In the genomic region with DNA sequence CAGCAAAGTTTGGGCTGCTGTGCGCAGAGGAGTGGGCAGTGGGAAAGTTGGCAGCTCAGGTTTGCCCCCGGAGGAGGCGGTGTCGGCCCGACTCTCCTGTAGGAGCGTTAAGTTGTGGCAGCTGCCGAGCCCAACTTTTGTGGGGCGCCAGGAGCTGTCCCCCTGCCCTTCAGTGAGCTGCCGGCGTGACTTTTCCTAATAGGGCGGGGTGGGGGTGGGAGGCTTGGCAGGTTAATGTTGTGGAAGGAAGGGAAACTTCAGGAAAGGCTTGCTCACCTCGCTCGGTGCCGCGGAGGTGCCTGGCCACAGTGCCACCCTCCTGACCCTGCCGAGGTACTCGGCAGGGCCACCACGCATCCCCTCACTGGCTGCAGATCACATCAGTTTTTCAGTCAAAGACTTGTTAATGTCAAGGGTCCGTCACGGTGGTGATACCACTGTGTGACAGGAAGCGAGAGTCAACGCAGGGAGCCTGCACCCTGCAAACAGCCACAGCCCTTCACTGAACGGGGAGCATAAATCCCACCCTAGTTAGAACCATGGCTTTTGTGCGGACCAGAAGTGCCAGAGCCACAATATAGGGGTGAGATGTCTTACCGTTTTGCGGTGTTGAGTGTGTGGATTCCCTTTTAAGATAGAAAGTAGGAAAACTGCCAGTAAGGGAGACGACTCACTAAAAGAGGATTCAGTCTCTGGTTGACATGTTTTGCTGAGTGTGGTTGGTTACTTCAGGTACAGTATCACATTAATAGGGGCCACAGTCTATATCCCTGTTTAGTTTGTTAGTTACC, we compare ENCODE assay signal across 8 cellular contexts. TPM values are rescaled to one million over a fixed set of nuclear protein-coding genes. Genes with fewer than 3 reads are reported as not detected.
DNase-seq lines count a peak whose midpoint lies in the region; ATAC-seq, FAIRE-seq and TF ChIP-seq lines count a peak whose summit lies in the region.

No MANE protein-coding gene starts in this region.

- ATAC-seq in A549 (peak; percentile 35 to 36), GM18861 (IDR thresholded peaks at IDR 0.05; ENCODE audit: unreplicated experiment) (peak; percentile 26), HG03103 (IDR thresholded peaks at IDR 0.05; ENCODE audit: low read depth, unreplicated experiment) (peak; percentile 32)

- 2% methylated on average over 19 of the region's 27 CpGs for WGBS in A549 (ENCODE audit: missing lambda C conversion rate)
- WGBS in SK-N-SH (ENCODE audit: low lambda C conversion rate), result under 1% methylated on average over 15 of the region's 27 CpGs

- DNase-seq in A549 (ENCODE audit: low read depth in 1 of 2, low spot score in 1 of 2) (peak; percentile 21 to 28), SK-N-SH (peak; percentile 28), right atrium auricular region (ENCODE audit: low spot score) (peak; percentile 62), putamen (ENCODE audit: low spot score) (peak; percentile 41), SHP77 treated with DMSO at 0.1 percent for 48 hours (lab: John Stamatoyannopoulos, UW) (no peak)
- peak; percentile 60 for DNase-seq in activated naive CD8-positive, alpha-beta T cell treated with anti-CD3 and anti-CD28 coated beads for 36 hours

- no peak for TF ChIP-seq CTCF in A549 (IDR thresholded peaks at IDR 0.05)
- TF ChIP-seq CTCF in SK-N-SH (IDR thresholded peaks at IDR 0.05), result no peak; the same call in 1 of the 2 replicates
- no peak for TF ChIP-seq CTCF in right atrium auricular region (IDR thresholded peaks at IDR 0.05)

- no peak overlapping the region for H2AFZ ChIP-seq in SK-N-SH (ENCODE audit: low read depth)

- FAIRE-seq in A549 (lab: Jason Lieb, UNC), result no peak

- H3K79me2 ChIP-seq in SK-N-SH (ENCODE audit: insufficient read depth), result peaks cover 56% of the 10 kb centered on the region

- H3K4me3 Mint-ChIP-seq in activated naive CD8-positive, alpha-beta T cell treated with anti-CD3 and anti-CD28 coated beads for 36 hours, result peak overlapping the region; percentile 85

- H3K36me3 Mint-ChIP-seq in activated naive CD8-positive, alpha-beta T cell treated with anti-CD3 and anti-CD28 coated beads for 36 hours, result peaks cover 15% of the 10 kb centered on the region

- POLR2A ChIA-PET in A549 (lab: Yijun Ruan, JAX) (interaction anchor here (0.9 to 1.5 kb wide), 8 partner anchors 11 to 274 kb away, joined by 3 to 10 read pairs (median 4); partner anchors contain the start of genes ERAP1, ERAP2 and RIOK2), SK-N-SH (lab: Yijun Ruan, JAX) (interaction anchor here (0.6 to 1.1 kb wide), 4 partner anchors 68 to 285 kb away, joined by 3 read pairs; no protein-coding TSS in a partner anchor)

- H3K9me3 Mint-ChIP-seq in activated naive CD8-positive, alpha-beta T cell treated with anti-CD3 and anti-CD28 coated beads for 36 hours, result no peaks in the 10 kb centered on the region

- TF ChIP-seq POLR2A in A549 (IDR thresholded peaks at IDR 0.05; ENCODE audit: low read length), result no peak

- H3K4me1 Mint-ChIP-seq in activated naive CD8-positive, alpha-beta T cell treated with anti-CD3 and anti-CD28 coated beads for 36 hours, result peaks cover 65% of the 10 kb centered on the region

- peaks cover 15% of the 10 kb centered on the region for H3F3A ChIP-seq in SK-N-SH (replicated peaks; ENCODE audit: insufficient read depth)

- TF ChIP-seq RAD21 in A549 (conservative IDR thresholded peaks at IDR 0.05 in 1 of 2, IDR thresholded peaks at IDR 0.05 in 1 of 2), result no peak
- no peak for TF ChIP-seq RAD21 in SK-N-SH (IDR thresholded peaks at IDR 0.05; ENCODE audit: low read length)

- H4K20me1 ChIP-seq in SK-N-SH (ENCODE audit: insufficient read depth), result peaks cover 5% of the 10 kb centered on the region; the same call in 1 of the 2 replicates

- H3K27me3 Mint-ChIP-seq in activated naive CD8-positive, alpha-beta T cell treated with anti-CD3 and anti-CD28 coated beads for 36 hours, result no peaks in the 10 kb centered on the region

- H3K27ac ChIP-seq in A549 (peak overlapping the region; percentile 97), SK-N-SH (ENCODE audit: low read depth in 2 of 2, low read length in 1 of 2) (peak overlapping the region; percentile 81 to 95), right atrium auricular region (peak overlapping the region; percentile 99)

- H3K9ac ChIP-seq in SK-N-SH, result peak overlapping the region; percentile 93

- no peaks in the 10 kb centered on the region for H3K27me3 ChIP-seq in SK-N-SH (ENCODE audit: insufficient read depth)
- H3K27me3 ChIP-seq in right atrium auricular region, result no peaks in the 10 kb centered on the region

- H3K9me3 ChIP-seq in A549 (no peaks in the 10 kb centered on the region), SK-N-SH (no peaks in the 10 kb centered on the region), right atrium auricular region (no peaks in the 10 kb centered on the region)

- peak overlapping the region; percentile 99 for H3K27ac Mint-ChIP-seq in activated naive CD8-positive, alpha-beta T cell treated with anti-CD3 and anti-CD28 coated beads for 36 hours

- no peak for TF ChIP-seq EP300 in A549 (IDR thresholded peaks at IDR 0.05)
- no peak for TF ChIP-seq EP300 in SK-N-SH (IDR thresholded peaks at IDR 0.05; ENCODE audit: borderline replicate concordance in 1 of 2, low read depth in 1 of 2, low read length in 1 of 2)

- CTCF ChIA-PET in A549 (lab: Yijun Ruan, JAX) (interaction anchor here (0.9 to 1.1 kb wide), 3 partner anchors 36 to 70 kb away, joined by 3 to 4 read pairs (median 3); no protein-coding TSS in a partner anchor), SK-N-SH (lab: Yijun Ruan, JAX) (interaction anchor here (0.9 to 1.9 kb wide), 8 partner anchors 9 to 221 kb away, joined by 3 to 10 read pairs (median 4); partner anchors contain the start of gene LIX1)

- H3K4me3 ChIP-seq in A549 (peak overlapping the region; percentile 94), SK-N-SH (ENCODE audit: low read depth in 2 of 2, low read length in 1 of 2) (peak overlapping the region; percentile 91 to 95), right atrium auricular region (peak overlapping the region; percentile 89 to 93)

- no peaks in the 10 kb centered on the region for H3K9me2 ChIP-seq in SK-N-SH

- H3K4me1 ChIP-seq in A549 (peaks cover 25% of the 10 kb centered on the region), SK-N-SH (ENCODE audit: control insufficient read depth in 1 of 2, insufficient read depth in 2 of 2, low read depth in 1 of 2, low read length in 1 of 2) (peaks cover 8 to 24% of the 10 kb centered on the region in 2 experiments; a peak in 3 of 4 replicates), right atrium auricular region (peaks cover 2 to 40% of the 10 kb centered on the region in 2 donors)

- H3K36me3 ChIP-seq in SK-N-SH (replicated peaks in 1 of 2; ENCODE audit: control insufficient read depth in 1 of 2, insufficient read depth in 2 of 2, low read length in 1 of 2) (no peaks in the 10 kb centered on the region), right atrium auricular region (no peaks in the 10 kb centered on the region)

- H3K4me2 ChIP-seq in A549, result peak overlapping the region; percentile 96
- peak overlapping the region; percentile 96 for H3K4me2 ChIP-seq in SK-N-SH

TF ChIP-seq in A549, 52 proteins besides CTCF, POLR2A, EP300 and RAD21:
- no peak for TF ChIP-seq FOSB (CRISPR knock-in tag; IDR thresholded peaks at IDR 0.05)
- TF ChIP-seq KDM5A (IDR thresholded peaks at IDR 0.05), result 0 out of 2 replicates have a peak, but pooled peaks have one; percentile 3
- TF ChIP-seq MAFK (IDR thresholded peaks at IDR 0.05; ENCODE audit: partially characterized antibody), result peak; percentile 42
TF ChIP-seq in A549: peak in this region for 2.

TF ChIP-seq in SK-N-SH, 30 proteins besides CTCF, POLR2A, EP300 and RAD21 (continues in another document):
- no peak for TF ChIP-seq RXRA (IDR thresholded peaks at IDR 0.05; ENCODE audit: borderline replicate concordance, low read depth)
- TF ChIP-seq GABPA (IDR thresholded peaks at IDR 0.05; ENCODE audit: low read depth), result no peak
- no peak for TF ChIP-seq TCF12 (IDR thresholded peaks at IDR 0.05)
- TF ChIP-seq RFX5 (IDR thresholded peaks at IDR 0.05; ENCODE audit: low read length), result no peak
- no peak for TF ChIP-seq IRF3 (IDR thresholded peaks at IDR 0.05; ENCODE audit: low read depth, low read length)
- TF ChIP-seq PBX3 (IDR thresholded peaks at IDR 0.05), result no peak
- TF ChIP-seq TAF1 (IDR thresholded peaks at IDR 0.05; ENCODE audit: borderline replicate concordance, low read depth, low read length), result no peak
- TF ChIP-seq TEAD4 (IDR thresholded peaks at IDR 0.05; ENCODE audit: borderline replicate concordance, insufficient read depth), result no peak

RNA-seq across cellular contexts. Expression of gene LNPEP, which starts 0.7 kb away (rescaled TPM):
- polyA plus RNA-seq in A549 (2011; rRNA removed) (19.1 and 19.7 TPM in 2 replicates), A549 (2017; fragmentation: RNase III; extraction: RNeasy Plus Mini Kit Qiagen cat#74134 plus additional on column Dnase treatment) (5.9 to 6.4 TPM (median 6.2 TPM) in 3 replicates), SK-N-SH (2012; rRNA removed) (4.3 and 5.9 TPM in 2 replicates)
- 2.0 and 2.3 TPM in 2 replicates for polyA plus RNA-seq in A549 (2012; cell fraction: cytosol; rRNA removed)
- 3.4 and 5.1 TPM in 2 replicates for polyA plus RNA-seq in A549 (2012; cell fraction: nucleus; rRNA removed)
- polyA minus RNA-seq in A549 (2011; rRNA and poly(A)+ RNA removed), result 38.9 and 39.9 TPM in 2 replicates
- 6.1 and 6.6 TPM in 2 replicates for polyA plus RNA-seq in SK-N-SH (2012; cell fraction: cytosol; rRNA removed)
- 3.7 and 9.1 TPM in 2 replicates for polyA plus RNA-seq in SK-N-SH (2012; cell fraction: nucleus; rRNA removed)
- 10 to 100 TPM; 41.4 to 41.5 TPM for total RNA-seq in activated naive CD8-positive, alpha-beta T cell treated with anti-CD3 and anti-CD28 coated beads for 36 hours
- 10 to 100 TPM; 50.2 to 60.0 TPM for total RNA-seq in right atrium auricular region
